In genomic region chr3:71725279-71725991, GRCh38 we compare ENCODE assay signal across 8 cellular contexts. TPM values are rescaled to one million over a fixed set of nuclear protein-coding genes. Genes with fewer than 3 reads are reported as not detected.
DNase-seq lines count a peak whose midpoint lies in the region; ATAC-seq, FAIRE-seq and TF ChIP-seq lines count a peak whose summit lies in the region.

Gene EIF4E3, minus strand, starts transcription at chr3:71725402. Its CDS starts 35 bp downstream, at chr3:71725367.

- peak; percentile 21 for FAIRE-seq in GM12892 (lab: Jason Lieb, UNC)

- peak; percentile 63 for ATAC-seq in HG02759 (IDR thresholded peaks at IDR 0.05; ENCODE audit: unreplicated experiment)
- peak; percentile 84 for ATAC-seq in body of pancreas
- ATAC-seq in gastrocnemius medialis, result peak; percentile 81 to 82

- H3K4me1 ChIP-seq in SK-N-SH (ENCODE audit: control insufficient read depth in 1 of 2, insufficient read depth in 2 of 2, low read depth in 1 of 2, low read length in 1 of 2) (peaks cover 0 to 24% of the 10 kb centered on the region in 2 experiments; a peak in 1 of 4 replicates), body of pancreas (peaks cover 22% of the 10 kb centered on the region), iPS-18a (ENCODE audit: control insufficient read depth, low read depth, low read length) (peaks cover 25% of the 10 kb centered on the region), gastrocnemius medialis (peaks cover 21 to 26% of the 10 kb centered on the region in 2 donors)

- no peaks in the 10 kb centered on the region for H3K79me2 ChIP-seq in SK-N-SH (ENCODE audit: insufficient read depth)

- peak within 1 kb of the TSS in 1 of 2 experiments; percentile 66; a peak in 1 of 4 replicates for H3K27ac ChIP-seq in SK-N-SH (ENCODE audit: low read depth in 2 of 2, low read length in 1 of 2)
- peak within 1 kb of the TSS; percentile 40 to 86 (median 78) for H3K27ac ChIP-seq in body of pancreas
- H3K27ac ChIP-seq in iPS-18a (ENCODE audit: low read length), result no peak within 1 kb of the TSS
- H3K27ac ChIP-seq in gastrocnemius medialis, result peak within 1 kb of the TSS; percentile 76 to 87 (median 85)

- H3K4me2 ChIP-seq in SK-N-SH, result peak within 1 kb of the TSS; percentile 86

- in situ Hi-C loops in gastrocnemius medialis (cut with MboI; ENCODE audit: low sequenced_read_pairs in 4 of 4), result loop anchor here in 3 of 4 donors (10.0 to 25.0 kb wide), 3 partner anchors 1087 to 1362 kb away; no protein-coding TSS in a partner anchor

- 18% methylated on average over 18 of the region's 77 CpGs for WGBS in SK-N-SH (ENCODE audit: low lambda C conversion rate)
- 4 to 14% methylated on average over 8 to 40 of the region's 77 CpGs for WGBS in body of pancreas, 2 donors

- intact Hi-C loops in body of pancreas (cut with DNase I) (no loop called here), gastrocnemius medialis (cut with DNase I; ENCODE audit: low total_unique reads) (loop anchor here (5.0 to 10.0 kb wide), 2 partner anchors 1097 to 1779 kb away; no protein-coding TSS in a partner anchor)

- H3K4me3 ChIP-seq in SK-N-SH (ENCODE audit: low read depth in 2 of 2, low read length in 1 of 2) (peak within 1 kb of the TSS; percentile 70 to 77), body of pancreas (peak within 1 kb of the TSS; percentile 31 to 36), iPS-18a (ENCODE audit: low read length) (peak within 1 kb of the TSS; percentile 77), gastrocnemius medialis (peak within 1 kb of the TSS; percentile 67 to 84 (median 78))

- POLR2A ChIA-PET in SK-N-SH (lab: Yijun Ruan, JAX), result no interaction called here

- H3K9ac ChIP-seq in SK-N-SH, result peak within 1 kb of the TSS; percentile 60; the same call in 1 of the 2 replicates
- H3K9ac ChIP-seq in iPS-18a (ENCODE audit: low read length), result peak within 1 kb of the TSS; percentile 46

- H3F3A ChIP-seq in SK-N-SH (replicated peaks; ENCODE audit: insufficient read depth), result peaks cover 5% of the 10 kb centered on the region

- CTCF ChIA-PET in SK-N-SH (lab: Yijun Ruan, JAX), result interaction anchor here (1.7 to 3.7 kb wide), 4 partner anchors 14 to 150 kb away, joined by 4 to 23 read pairs (median 4); no protein-coding TSS in a partner anchor

- no peaks in the 10 kb centered on the region for H3K9me2 ChIP-seq in SK-N-SH

- H2AFZ ChIP-seq in SK-N-SH (ENCODE audit: low read depth), result peak within 1 kb of the TSS; percentile 85

- TF ChIP-seq POLR2A in GM12892 (IDR thresholded peaks at IDR 0.05; ENCODE audit: low read depth, low read length) (no peak), body of pancreas (IDR thresholded peaks at IDR 0.05) (peak in 1 of 3 donors; percentile 21), gastrocnemius medialis (IDR thresholded peaks at IDR 0.05) (no peak)

- H3K27me3 ChIP-seq in SK-N-SH (ENCODE audit: insufficient read depth) (peaks cover 8% of the 10 kb centered on the region), body of pancreas (no peaks in the 10 kb centered on the region), iPS-18a (ENCODE audit: control insufficient read depth, insufficient read depth, low read length) (peaks cover 29% of the 10 kb centered on the region), gastrocnemius medialis (no peaks in the 10 kb centered on the region)

- H4K20me1 ChIP-seq in SK-N-SH (ENCODE audit: insufficient read depth), result no peaks in the 10 kb centered on the region

- TF ChIP-seq EP300 in SK-N-SH (IDR thresholded peaks at IDR 0.05; ENCODE audit: borderline replicate concordance in 1 of 2, low read depth in 1 of 2, low read length in 1 of 2), result no peak

- DNase-seq in GM12892 (ENCODE audit: insufficient read length), result peak; percentile 51
- peak; percentile 93 for DNase-seq in SK-N-SH
- peak; percentile 31 to 60 (median 44) for DNase-seq in body of pancreas
- DNase-seq in gastrocnemius medialis, result peak in 1 of 2 donors; percentile 21
- no peak for DNase-seq in NOMO-1 treated with DMSO at 0.1 percent for 48 hours (lab: John Stamatoyannopoulos, UW; ENCODE audit: unreplicated experiment)
- no peak for DNase-seq in NCI-H2107 (lab: John Stamatoyannopoulos, UW)

- TF ChIP-seq CTCF in SK-N-SH (IDR thresholded peaks at IDR 0.05) (no peak), body of pancreas (IDR thresholded peaks at IDR 0.05) (no peak), gastrocnemius medialis (IDR thresholded peaks at IDR 0.05 in 4 of 5, conservative IDR thresholded peaks at IDR 0.05 in 1 of 5) (no peak)

- H3K9me3 ChIP-seq in SK-N-SH, result no peaks in the 10 kb centered on the region
- no peaks in the 10 kb centered on the region for H3K9me3 ChIP-seq in body of pancreas
- H3K9me3 ChIP-seq in iPS-18a (ENCODE audit: control insufficient read depth, low read depth, low read length), result no peaks in the 10 kb centered on the region
- no peaks in the 10 kb centered on the region for H3K9me3 ChIP-seq in gastrocnemius medialis

- TF ChIP-seq RAD21 in SK-N-SH (IDR thresholded peaks at IDR 0.05; ENCODE audit: low read length), result no peak

- no peaks in the 10 kb centered on the region for H3K36me3 ChIP-seq in SK-N-SH (replicated peaks in 1 of 2; ENCODE audit: control insufficient read depth in 1 of 2, insufficient read depth in 2 of 2, low read length in 1 of 2)
- no peaks in the 10 kb centered on the region for H3K36me3 ChIP-seq in body of pancreas (replicated peaks in 1 of 2; ENCODE audit: insufficient read depth in 1 of 2, low read depth in 2 of 2)
- H3K36me3 ChIP-seq in iPS-18a (ENCODE audit: control insufficient read depth, low read depth, low read length), result no peaks in the 10 kb centered on the region
- no peaks in the 10 kb centered on the region for H3K36me3 ChIP-seq in gastrocnemius medialis

TF ChIP-seq in SK-N-SH, 30 proteins besides CTCF, POLR2A, EP300 and RAD21:
- TF ChIP-seq NFIC (IDR thresholded peaks at IDR 0.05; ENCODE audit: borderline replicate concordance) (no peak), MXI1 (IDR thresholded peaks at IDR 0.05; ENCODE audit: low read depth, low read length) (peak; percentile 68; the same call in 1 of the 2 replicates), NRF1 (IDR thresholded peaks at IDR 0.05; ENCODE audit: low read depth, low read length) (no peak), TEAD4 (IDR thresholded peaks at IDR 0.05; ENCODE audit: borderline replicate concordance, insufficient read depth) (no peak), USF2 (IDR thresholded peaks at IDR 0.05; ENCODE audit: borderline replicate concordance, low read depth, low read length) (no peak), YY1 (IDR thresholded peaks at IDR 0.05; ENCODE audit: low read depth) (no peak), FOXM1 (IDR thresholded peaks at IDR 0.05; ENCODE audit: low read depth) (no peak)

RNA-seq across cellular contexts. Expression of gene EIF4E3, which starts in this region (rescaled TPM):
- polyA plus RNA-seq in GM12892 (2012; ENCODE audit: missing spikeins), result 1.3 TPM
- 0.47 and 0.67 TPM in 2 replicates for polyA plus RNA-seq in SK-N-SH (2012; rRNA removed)
- 1.3 and 2.1 TPM in 2 replicates for polyA plus RNA-seq in SK-N-SH (2012; cell fraction: cytosol; rRNA removed)
- 0.13 and 0.51 TPM in 2 replicates for polyA plus RNA-seq in SK-N-SH (2012; cell fraction: nucleus; rRNA removed)
- total RNA-seq in body of pancreas, result 1 to 10 TPM; 8.2 to 9.6 TPM
- total RNA-seq in gastrocnemius medialis, result 10 to 100 TPM; 25.0 to 51.0 (median 42.8) TPM

Comparison
In these comparisons a context has a peak if more than half of its experiments do, and no peak if none do; other contexts are left out.
1. DNase-seq: peak in GM12892 (single experiment), SK-N-SH (single experiment) and body of pancreas (4 of 4); none in NOMO-1 treated with DMSO at 0.1 percent for 48 hours (single experiment) and NCI-H2107 (single experiment).
2. Peak in every context shown above with its lines, with median percentiles within 50 percentile points of each other: ATAC-seq and H3K4me3 ChIP-seq.